8 cellular contexts compared by ENCODE assay signal in genomic region chr11:62760867-62761227, GRCh38. TPM values are rescaled to one million over a fixed set of nuclear protein-coding genes. Genes with fewer than 3 reads are reported as not detected.
A peak's percentile ranks its signal among the peaks of the same experiment; 100 is the strongest.
DNase-seq lines count a peak whose midpoint lies in the region; ATAC-seq and TF ChIP-seq lines count a peak whose summit lies in the region.
"Not testable (repeated sequence)": the region's sequence is repeated elsewhere in the genome, so short reads cannot be mapped to it uniquely, and the experiment has no call there.

No MANE protein-coding gene starts in this region.

- peaks cover 16% of the 10 kb centered on the region for H3K4me1 ChIP-seq in CD4-positive, alpha-beta memory T cell (ENCODE audit: insufficient read depth, low read length)
- H3K4me1 ChIP-seq in Karpas-422 (ENCODE audit: low read length) (peaks cover 17% of the 10 kb centered on the region), SK-N-SH (ENCODE audit: control insufficient read depth in 1 of 2, insufficient read depth in 2 of 2, low read depth in 1 of 2, low read length in 1 of 2) (peaks cover 10 to 12% of the 10 kb centered on the region in 2 experiments; a peak in 3 of 4 replicates), thyroid gland (peaks cover 9 to 11% of the 10 kb centered on the region in 2 donors)
- peaks cover 16% of the 10 kb centered on the region for H3K4me1 ChIP-seq in effector memory CD4-positive, alpha-beta T cell (ENCODE audit: control insufficient read depth, insufficient read depth, low read length, poor library complexity, severe bottlenecking)
- H3K4me1 ChIP-seq in parathyroid adenoma = not testable (repeated sequence)

- TF ChIP-seq EP300 in SK-N-SH (IDR thresholded peaks at IDR 0.05; ENCODE audit: borderline replicate concordance in 1 of 2, low read depth in 1 of 2, low read length in 1 of 2) = not testable (repeated sequence)

- H3K36me3 ChIP-seq in CD4-positive, alpha-beta memory T cell (ENCODE audit: insufficient read depth, low read length); Karpas-422 (ENCODE audit: insufficient read depth, low read length); effector memory CD4-positive, alpha-beta T cell (ENCODE audit: control insufficient read depth, insufficient read depth, low read length); parathyroid adenoma (ENCODE audit: control insufficient read depth, insufficient read depth, low read length); thyroid gland: not testable (repeated sequence)
- H3K36me3 ChIP-seq in SK-N-SH (replicated peaks in 1 of 2; ENCODE audit: control insufficient read depth in 1 of 2, insufficient read depth in 2 of 2, low read length in 1 of 2) = peaks cover 8 to 11% of the 10 kb centered on the region in 2 experiments

- not testable (repeated sequence) for TF ChIP-seq RAD21 in SK-N-SH (IDR thresholded peaks at IDR 0.05; ENCODE audit: low read length)

- not testable (repeated sequence) for TF ChIP-seq POLR2A in thyroid gland (IDR thresholded peaks at IDR 0.05)

- H2AFZ ChIP-seq in Karpas-422 (ENCODE audit: low read length) = not testable (repeated sequence)
- peak overlapping the region; percentile 96 for H2AFZ ChIP-seq in SK-N-SH (ENCODE audit: low read depth)
- H2AFZ ChIP-seq in parathyroid adenoma = peak overlapping the region; percentile 83

- DNase-seq in CD4-positive, alpha-beta memory T cell; Karpas-422; SK-N-SH; activated naive CD4-positive, alpha-beta T cell treated with anti-CD3 and anti-CD28 coated beads, Interleukin-2, amount 50 U/mL, for 72 hours (ENCODE audit: low spot score in 2 of 2); effector memory CD4-positive, alpha-beta T cell; thyroid gland: not testable (repeated sequence)

- H3K27me3 Mint-ChIP-seq in CD4-positive, alpha-beta memory T cell = not testable (repeated sequence)

- intact Hi-C loops in CD4-positive, alpha-beta memory T cell (cut with micrococcal nuclease) = loop anchor here (1.0 kb wide), 4 partner anchors 8 to 34 kb away; partner anchors contain the start of genes HNRNPUL2, TAF6L and TMEM179B
- intact Hi-C loops in thyroid gland (cut with DNase I) = not testable (repeated sequence)

- H3K27ac Mint-ChIP-seq in CD4-positive, alpha-beta memory T cell = peak overlapping the region in 6 of 7 donors; percentile 81 to 98 (median 98)
- H3K27ac Mint-ChIP-seq in activated naive CD4-positive, alpha-beta T cell treated with anti-CD3 and anti-CD28 coated beads, Interleukin-2, amount 50 U/mL, for 72 hours = peak overlapping the region; percentile 91 to 92

- TF ChIP-seq CTCF in SK-N-SH (IDR thresholded peaks at IDR 0.05); parathyroid adenoma (IDR thresholded peaks at IDR 0.05); thyroid gland (IDR thresholded peaks at IDR 0.05): not testable (repeated sequence)

- peaks cover 12 to 27% (median 17%) of the 10 kb centered on the region in 4 donors for H3K4me1 Mint-ChIP-seq in CD4-positive, alpha-beta memory T cell

- H3K27ac ChIP-seq in CD4-positive, alpha-beta memory T cell (ENCODE audit: low read depth, low read length) = peak overlapping the region; percentile 81
- H3K27ac ChIP-seq in Karpas-422 (ENCODE audit: low read length); SK-N-SH (ENCODE audit: low read depth in 2 of 2, low read length in 1 of 2): not testable (repeated sequence)
- peak overlapping the region; percentile 18 for H3K27ac ChIP-seq in effector memory CD4-positive, alpha-beta T cell (ENCODE audit: insufficient read depth, low read length, poor library complexity, severe bottlenecking)
- peak overlapping the region; percentile 57 for H3K27ac ChIP-seq in layer of hippocampus (ENCODE audit: low read depth, low read length)
- peak overlapping the region; percentile 61 for H3K27ac ChIP-seq in parathyroid adenoma
- H3K27ac ChIP-seq in thyroid gland = peak overlapping the region in 2 of 3 donors; percentile 48 to 74

- peak; percentile 1 to 5 for ATAC-seq in activated naive CD4-positive, alpha-beta T cell treated with anti-CD3 and anti-CD28 coated beads, Interleukin-2, amount 50 U/mL, for 72 hours

- H3F3A ChIP-seq in SK-N-SH (replicated peaks; ENCODE audit: insufficient read depth) = peaks cover 11% of the 10 kb centered on the region

- not testable (repeated sequence) for H3K9me3 Mint-ChIP-seq in CD4-positive, alpha-beta memory T cell; activated naive CD4-positive, alpha-beta T cell treated with anti-CD3 and anti-CD28 coated beads, Interleukin-2, amount 50 U/mL, for 72 hours

- CTCF ChIA-PET in CD4-positive, alpha-beta memory T cell (lab: Charles Lee; ENCODE audit: partially characterized antibody) = interaction anchor here (0.6 to 5.7 kb wide), 10 partner anchors 9 to 169 kb away, joined by 3 to 32 read pairs (median 4); partner anchors contain the start of genes HNRNPUL2, TAF6L, TMEM179B and TTC9C
- CTCF ChIA-PET in SK-N-SH (lab: Yijun Ruan, JAX) = interaction anchor here (0.9 to 2.0 kb wide), 5 partner anchors 9 to 121 kb away, joined by 3 to 10 read pairs (median 4); partner anchors contain the start of genes SLC3A2 and TTC9C

- peak overlapping the region; percentile 21 to 99 (median 98) for H3K4me3 Mint-ChIP-seq in CD4-positive, alpha-beta memory T cell

- H3K4me2 ChIP-seq in Karpas-422 (ENCODE audit: low read depth, low read length, poor library complexity, severe bottlenecking) = peak overlapping the region; percentile 77
- peak overlapping the region; percentile 99 for H3K4me2 ChIP-seq in SK-N-SH
- H3K4me2 ChIP-seq in parathyroid adenoma (ENCODE audit: low read length) = not testable (repeated sequence)

- not testable (repeated sequence) for H3K27me3 ChIP-seq in CD4-positive, alpha-beta memory T cell (ENCODE audit: insufficient read depth, low read length); Karpas-422 (ENCODE audit: low read length); SK-N-SH (ENCODE audit: insufficient read depth); effector memory CD4-positive, alpha-beta T cell (replicated peaks; ENCODE audit: control insufficient read depth, insufficient read depth, low read length, poor library complexity, severe bottlenecking); layer of hippocampus (ENCODE audit: control insufficient read depth, insufficient read depth, low read length); parathyroid adenoma (ENCODE audit: control insufficient read depth, insufficient read depth, low read length); thyroid gland

- H3K4me3 ChIP-seq in CD4-positive, alpha-beta memory T cell (ENCODE audit: low read length in 2 of 2) = peak overlapping the region in 1 of 2 donors; percentile 35
- H3K4me3 ChIP-seq in Karpas-422 (ENCODE audit: low read length) = peak overlapping the region; percentile 31; the same call in 1 of the 2 replicates
- peak overlapping the region; percentile 19 to 95; a peak in 3 of 4 replicates for H3K4me3 ChIP-seq in SK-N-SH (ENCODE audit: low read depth in 2 of 2, low read length in 1 of 2)
- H3K4me3 ChIP-seq in effector memory CD4-positive, alpha-beta T cell (ENCODE audit: insufficient read depth, low read depth, low read length, poor library complexity, severe bottlenecking); parathyroid adenoma (ENCODE audit: low read depth, low read length): not testable (repeated sequence)
- peak overlapping the region in 1 of 3 donors; percentile 81 for H3K4me3 ChIP-seq in thyroid gland (replicated peaks in 1 of 3)

- not testable (repeated sequence) for H4K20me1 ChIP-seq in Karpas-422 (ENCODE audit: insufficient read depth, low read depth, low read length); SK-N-SH (ENCODE audit: insufficient read depth)

- POLR2A ChIA-PET in CD4-positive, alpha-beta memory T cell (lab: Charles Lee; ENCODE audit: partially characterized antibody) = interaction anchor here (1.0 to 5.0 kb wide), 20 partner anchors 7 to 186 kb away, joined by 3 to 82 read pairs (median 10); partner anchors contain the start of genes B3GAT3, BSCL2, C11orf98 and CSKMT
- POLR2A ChIA-PET in SK-N-SH (lab: Yijun Ruan, JAX) = interaction anchor here (0.6 to 1.6 kb wide), 3 partner anchors 8 to 81 kb away, joined by 3 to 8 read pairs (median 3); partner anchors contain the start of gene TAF6L

- H3K9me3 ChIP-seq in CD4-positive, alpha-beta memory T cell (ENCODE audit: control insufficient read depth in 1 of 2, low read length in 2 of 2); Karpas-422 (ENCODE audit: low read length); SK-N-SH; effector memory CD4-positive, alpha-beta T cell (ENCODE audit: control insufficient read depth, low read length); parathyroid adenoma (ENCODE audit: control insufficient read depth, low read length); thyroid gland: not testable (repeated sequence)

- H3K9ac ChIP-seq in Karpas-422 (ENCODE audit: low read length) = peak overlapping the region; percentile 87; the same call in 1 of the 2 replicates
- H3K9ac ChIP-seq in SK-N-SH = peak overlapping the region; percentile 82; the same call in 1 of the 2 replicates
- not testable (repeated sequence) for H3K9ac ChIP-seq in parathyroid adenoma

- WGBS in SK-N-SH (ENCODE audit: low lambda C conversion rate) = 37% methylated on average over 9 of the region's 9 CpGs
- 37 to 46% methylated on average over 9 of the region's 9 CpGs for WGBS in thyroid gland, 2 donors

- peaks cover 18% of the 10 kb centered on the region for H3K79me2 ChIP-seq in Karpas-422 (ENCODE audit: low read length)
- H3K79me2 ChIP-seq in SK-N-SH (ENCODE audit: insufficient read depth) = peaks cover 23% of the 10 kb centered on the region
- H3K79me2 ChIP-seq in parathyroid adenoma = not testable (repeated sequence)

- H3K9me2 ChIP-seq in Karpas-422 (replicated peaks; ENCODE audit: insufficient read depth, low read length); SK-N-SH: not testable (repeated sequence)

- peaks cover 6 to 16% of the 10 kb centered on the region in 2 donors for H3K36me3 Mint-ChIP-seq in CD4-positive, alpha-beta memory T cell
- peaks cover 14% of the 10 kb centered on the region in 2 donors for H3K36me3 Mint-ChIP-seq in activated naive CD4-positive, alpha-beta T cell treated with anti-CD3 and anti-CD28 coated beads, Interleukin-2, amount 50 U/mL, for 72 hours

RNA-seq across cellular contexts. Expression of gene POLR2G, which starts 0.5 kb away (rescaled TPM):
- total RNA-seq in CD4-positive, alpha-beta memory T cell = 10 to 100 TPM; 77.2 to 84.6 TPM
- 100 to 1,000 TPM; 207 to 300 TPM for polyA plus RNA-seq in CD4-positive, alpha-beta memory T cell
- 115 and 140 TPM in 2 replicates for total RNA-seq in Karpas-422 (2014; rRNA removed; shearing (Covaris generic); ENCODE audit: low replicate concordance)
- polyA plus RNA-seq in SK-N-SH (2012; rRNA removed) = 268 and 293 TPM in 2 replicates
- polyA plus RNA-seq in SK-N-SH (2012; cell fraction: cytosol; rRNA removed) = 291 and 316 TPM in 2 replicates
- 120 and 154 TPM in 2 replicates for polyA plus RNA-seq in SK-N-SH (2012; cell fraction: nucleus; rRNA removed)
- 100 to 1,000 TPM; 116 to 172 TPM for total RNA-seq in activated naive CD4-positive, alpha-beta T cell treated with anti-CD3 and anti-CD28 coated beads, Interleukin-2, amount 50 U/mL, for 72 hours
- total RNA-seq in thyroid gland = 10 to 100 TPM; 32.1 to 76.5 (median 50.6) TPM

RNA-seq across cellular contexts. Expression of gene ZBTB3, which starts 6.9 kb away (rescaled TPM):
- total RNA-seq in CD4-positive, alpha-beta memory T cell = 10 to 100 TPM; 27.2 to 27.9 TPM
- 1 to 10 TPM; 6.0 to 8.6 TPM for polyA plus RNA-seq in CD4-positive, alpha-beta memory T cell
- total RNA-seq in Karpas-422 (2014; rRNA removed; shearing (Covaris generic); ENCODE audit: low replicate concordance) = 5.3 and 6.6 TPM in 2 replicates
- polyA plus RNA-seq in SK-N-SH (2012; rRNA removed) = 2.1 and 3.3 TPM in 2 replicates
- 2.4 and 3.7 TPM in 2 replicates for polyA plus RNA-seq in SK-N-SH (2012; cell fraction: cytosol; rRNA removed)
- polyA plus RNA-seq in SK-N-SH (2012; cell fraction: nucleus; rRNA removed) = 3.6 and 4.2 TPM in 2 replicates
- total RNA-seq in activated naive CD4-positive, alpha-beta T cell treated with anti-CD3 and anti-CD28 coated beads, Interleukin-2, amount 50 U/mL, for 72 hours = 10 to 100 TPM in 1 of 2 donors, 1 to 10 TPM in 1; 7.8 to 23.9 TPM
- total RNA-seq in thyroid gland = 10 to 100 TPM; 10.1 to 17.1 (median 14.8) TPM

RNA-seq across cellular contexts. Expression of gene TAF6L, which starts 10.3 kb away (rescaled TPM):
- total RNA-seq in CD4-positive, alpha-beta memory T cell = 10 to 100 TPM; 26.3 to 34.0 TPM
- polyA plus RNA-seq in CD4-positive, alpha-beta memory T cell = 10 to 100 TPM in 1 of 2 donors, 1 to 10 TPM in 1; 5.7 to 10.5 TPM
- 10.4 and 30.1 TPM in 2 replicates for total RNA-seq in Karpas-422 (2014; rRNA removed; shearing (Covaris generic); ENCODE audit: low replicate concordance)
- 33.6 and 34.4 TPM in 2 replicates for polyA plus RNA-seq in SK-N-SH (2012; rRNA removed)
- polyA plus RNA-seq in SK-N-SH (2012; cell fraction: cytosol; rRNA removed) = 10.8 and 13.1 TPM in 2 replicates
- polyA plus RNA-seq in SK-N-SH (2012; cell fraction: nucleus; rRNA removed) = 145 and 147 TPM in 2 replicates
- 10 to 100 TPM; 16.7 to 32.2 TPM for total RNA-seq in activated naive CD4-positive, alpha-beta T cell treated with anti-CD3 and anti-CD28 coated beads, Interleukin-2, amount 50 U/mL, for 72 hours
- total RNA-seq in thyroid gland = 10 to 100 TPM; 41.2 to 55.0 (median 45.5) TPM

RNA-seq across cellular contexts. Expression of gene TMEM179B, which starts 26.4 kb away (rescaled TPM):
- total RNA-seq in CD4-positive, alpha-beta memory T cell = 10 to 100 TPM; 66.3 to 66.6 TPM
- 100 to 1,000 TPM; 102 to 166 TPM for polyA plus RNA-seq in CD4-positive, alpha-beta memory T cell
- 58.0 and 80.4 TPM in 2 replicates for total RNA-seq in Karpas-422 (2014; rRNA removed; shearing (Covaris generic); ENCODE audit: low replicate concordance)
- 69.6 and 73.3 TPM in 2 replicates for polyA plus RNA-seq in SK-N-SH (2012; rRNA removed)
- polyA plus RNA-seq in SK-N-SH (2012; cell fraction: cytosol; rRNA removed) = 48.9 and 58.6 TPM in 2 replicates
- polyA plus RNA-seq in SK-N-SH (2012; cell fraction: nucleus; rRNA removed) = 41.5 and 64.1 TPM in 2 replicates
- total RNA-seq in activated naive CD4-positive, alpha-beta T cell treated with anti-CD3 and anti-CD28 coated beads, Interleukin-2, amount 50 U/mL, for 72 hours = 10 to 100 TPM; 19.5 to 20.9 TPM
- 100 to 1,000 TPM in 2 of 4 donors, 10 to 100 TPM in 2; 78.6 to 126 (median 92.4) TPM for total RNA-seq in thyroid gland

RNA-seq across cellular contexts. Expression of gene TMEM223, which starts 31.0 kb away (rescaled TPM):
- 10 to 100 TPM; 21.6 to 23.1 TPM for total RNA-seq in CD4-positive, alpha-beta memory T cell
- polyA plus RNA-seq in CD4-positive, alpha-beta memory T cell = 10 to 100 TPM; 38.9 to 45.5 TPM
- total RNA-seq in Karpas-422 (2014; rRNA removed; shearing (Covaris generic); ENCODE audit: low replicate concordance) = 22.2 and 34.6 TPM in 2 replicates
- 30.4 and 40.7 TPM in 2 replicates for polyA plus RNA-seq in SK-N-SH (2012; rRNA removed)
- 22.5 and 31.3 TPM in 2 replicates for polyA plus RNA-seq in SK-N-SH (2012; cell fraction: cytosol; rRNA removed)
- polyA plus RNA-seq in SK-N-SH (2012; cell fraction: nucleus; rRNA removed) = 48.4 and 58.3 TPM in 2 replicates
- total RNA-seq in activated naive CD4-positive, alpha-beta T cell treated with anti-CD3 and anti-CD28 coated beads, Interleukin-2, amount 50 U/mL, for 72 hours = 10 to 100 TPM in 1 of 2 donors, 1 to 10 TPM in 1; 8.9 to 11.3 TPM
- 10 to 100 TPM in 3 of 4 donors, 1 to 10 TPM in 1; 9.1 to 46.5 (median 29.7) TPM for total RNA-seq in thyroid gland
